10 cellular contexts compared by ENCODE assay signal in the genomic region with DNA sequence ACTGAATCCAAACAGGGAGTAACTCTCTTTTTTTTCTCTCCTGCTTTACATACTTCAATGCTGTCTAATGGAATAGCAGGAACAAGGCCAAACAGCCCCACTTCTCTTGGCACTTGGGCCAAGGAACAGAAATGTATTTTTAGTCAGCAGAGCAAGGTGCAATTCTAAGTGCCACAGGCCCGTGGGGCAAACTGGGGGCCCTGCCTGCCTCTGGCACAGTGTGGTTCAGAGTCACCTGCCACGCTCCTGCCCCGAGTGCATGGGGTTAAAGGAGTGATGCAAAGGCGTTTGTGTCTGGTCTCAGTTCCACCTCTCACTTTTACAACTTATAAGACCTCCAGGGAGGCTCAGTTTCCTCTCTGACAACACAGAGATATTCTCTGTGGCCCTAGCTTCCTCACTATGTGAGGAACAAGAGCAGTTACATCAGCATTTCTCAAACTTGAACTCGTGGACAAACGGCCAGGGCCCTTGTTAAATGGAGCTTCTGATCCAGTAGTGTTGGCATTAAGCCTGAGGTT. TPM values are rescaled to one million over a fixed set of nuclear protein-coding genes. Genes with fewer than 3 reads are reported as not detected.
DNase-seq lines count a peak whose midpoint lies in the region; ATAC-seq and TF ChIP-seq lines count a peak whose summit lies in the region.
"Had no signal": no experiment of that assay in that cellular context is flagged by ENCODE, and none has a peak within 500 bp of the region (broad histone marks: within the 10 kb centered on the region; RNA-seq: fewer than 3 reads in every experiment).

No MANE protein-coding gene starts in this region.

- no peaks in the 10 kb centered on the region for H3K9me3 ChIP-seq in esophagus squamous epithelium
- no peaks in the 10 kb centered on the region for H3K9me3 ChIP-seq in stomach
- H3K9me3 ChIP-seq in MG63 = no peaks in the 10 kb centered on the region
- no peaks in the 10 kb centered on the region for H3K9me3 ChIP-seq in effector memory CD4-positive, alpha-beta T cell (ENCODE audit: control insufficient read depth, low read length)

- H3K36me3 Mint-ChIP-seq in natural killer cell = no peaks in the 10 kb centered on the region
- H3K36me3 Mint-ChIP-seq in stimulated activated effector memory CD8-positive, alpha-beta T cell treated with anti-CD3 and anti-CD28 coated beads, Interleukin-12 subunit alpha, Interleukin-12 subunit beta, amount 100 ng/mL, for 72 hours = peaks cover 31% of the 10 kb centered on the region

- TF ChIP-seq CTCF in esophagus squamous epithelium (IDR thresholded peaks at IDR 0.05) = no peak
- TF ChIP-seq CTCF in stomach (IDR thresholded peaks at IDR 0.05) = no peak
- TF ChIP-seq CTCF in natural killer cell (IDR thresholded peaks at IDR 0.05) = no peak

- intact Hi-C loops in esophagus squamous epithelium (cut with DNase I) = no loop called here
- intact Hi-C loops in stomach (cut with DNase I; ENCODE audit: low total_unique reads) = no loop called here
- intact Hi-C loops in natural killer cell (cut with micrococcal nuclease) = no loop called here

- 21 to 39% methylated on average over 3 to 4 of the region's 6 CpGs for WGBS in esophagus squamous epithelium, 2 donors
- 19 to 38% (median 30%) methylated on average over 6 of the region's 6 CpGs for WGBS in stomach, 5 donors

- H3K27ac ChIP-seq in esophagus squamous epithelium (peak overlapping the region in 3 of 4 donors; percentile 65 to 82 (median 77)), stomach (peak overlapping the region; percentile 48 to 83 (median 74))
- no peak overlapping the region for H3K27ac ChIP-seq in effector memory CD4-positive, alpha-beta T cell (ENCODE audit: insufficient read depth, low read length, poor library complexity, severe bottlenecking)

- H3K4me1 Mint-ChIP-seq in natural killer cell = no peaks in the 10 kb centered on the region
- H3K4me1 Mint-ChIP-seq in stimulated activated effector memory CD8-positive, alpha-beta T cell treated with anti-CD3 and anti-CD28 coated beads, Interleukin-12 subunit alpha, Interleukin-12 subunit beta, amount 100 ng/mL, for 72 hours = no peaks in the 10 kb centered on the region
- H3K4me1 Mint-ChIP-seq: activated B cell treated with CpG ODN at 0.5 μM for 24 hours had no signal

- no peaks in the 10 kb centered on the region for H3K27me3 ChIP-seq in esophagus squamous epithelium
- H3K27me3 ChIP-seq in stomach = no peaks in the 10 kb centered on the region
- H3K27me3 ChIP-seq in MG63 = no peaks in the 10 kb centered on the region
- no peaks in the 10 kb centered on the region for H3K27me3 ChIP-seq in effector memory CD4-positive, alpha-beta T cell (replicated peaks; ENCODE audit: control insufficient read depth, insufficient read depth, low read length, poor library complexity, severe bottlenecking)

- peaks cover 9 to 21% of the 10 kb centered on the region in 2 donors for H3K27me3 Mint-ChIP-seq in natural killer cell (ENCODE audit: low read depth in 2 of 2)
- H3K27me3 Mint-ChIP-seq: activated B cell treated with CpG ODN at 0.5 μM for 24 hours had no signal

- H3K36me3 ChIP-seq in esophagus squamous epithelium (no peaks in the 10 kb centered on the region), stomach (peaks cover 0 to 4% (median 0%) of the 10 kb centered on the region in 4 donors), MG63 (no peaks in the 10 kb centered on the region)
- H3K36me3 ChIP-seq in effector memory CD4-positive, alpha-beta T cell (ENCODE audit: control insufficient read depth, insufficient read depth, low read length) = peaks cover under 1% of the 10 kb centered on the region

- TF ChIP-seq EP300 in stomach (IDR thresholded peaks at IDR 0.05) = no peak

- DNase-seq in esophagus squamous epithelium (lab: John Stamatoyannopoulos, UW) (no peak), stomach (peak; percentile 47), natural killer cell (no peak), MG63 (no peak)
- no peak for DNase-seq in effector memory CD4-positive, alpha-beta T cell
- DNase-seq in stimulated activated effector memory CD8-positive, alpha-beta T cell treated with anti-CD3 and anti-CD28 coated beads, Interleukin-12 subunit alpha, Interleukin-12 subunit beta, amount 100 ng/mL, for 72 hours (ENCODE audit: low spot score in 2 of 2) = no peak
- DNase-seq: activated B cell treated with CpG ODN at 0.5 μM for 24 hours, NCI-H526 treated with DMSO at 0.1 percent for 48 hours had no signal

- H3K4me3 ChIP-seq in esophagus squamous epithelium (no peak overlapping the region), stomach (no peak overlapping the region), MG63 (no peak overlapping the region)
- H3K4me3 ChIP-seq in effector memory CD4-positive, alpha-beta T cell (ENCODE audit: insufficient read depth, low read depth, low read length, poor library complexity, severe bottlenecking) = no peak overlapping the region

- H3K4me3 Mint-ChIP-seq in natural killer cell = no peak overlapping the region
- H3K4me3 Mint-ChIP-seq in stimulated activated effector memory CD8-positive, alpha-beta T cell treated with anti-CD3 and anti-CD28 coated beads, Interleukin-12 subunit alpha, Interleukin-12 subunit beta, amount 100 ng/mL, for 72 hours = no peak overlapping the region
- H3K4me3 Mint-ChIP-seq: activated B cell treated with CpG ODN at 0.5 μM for 24 hours had no signal

- H3K9me3 Mint-ChIP-seq in natural killer cell = no peaks in the 10 kb centered on the region
- H3K9me3 Mint-ChIP-seq in stimulated activated effector memory CD8-positive, alpha-beta T cell treated with anti-CD3 and anti-CD28 coated beads, Interleukin-12 subunit alpha, Interleukin-12 subunit beta, amount 100 ng/mL, for 72 hours = no peaks in the 10 kb centered on the region
- H3K9me3 Mint-ChIP-seq: activated B cell treated with CpG ODN at 0.5 μM for 24 hours had no signal

- ATAC-seq in GM19025 (IDR thresholded peaks at IDR 0.05; ENCODE audit: low read depth, unreplicated experiment) (peak; percentile 76), HG03432 (IDR thresholded peaks at IDR 0.05; ENCODE audit: unreplicated experiment) (peak; percentile 79), natural killer cell (no peak)
- no peak for ATAC-seq in stimulated activated effector memory CD8-positive, alpha-beta T cell treated with anti-CD3 and anti-CD28 coated beads, Interleukin-12 subunit alpha, Interleukin-12 subunit beta, amount 100 ng/mL, for 72 hours

- no peak overlapping the region for H3K27ac Mint-ChIP-seq in natural killer cell
- H3K27ac Mint-ChIP-seq in stimulated activated effector memory CD8-positive, alpha-beta T cell treated with anti-CD3 and anti-CD28 coated beads, Interleukin-12 subunit alpha, Interleukin-12 subunit beta, amount 100 ng/mL, for 72 hours = no peak overlapping the region
- H3K27ac Mint-ChIP-seq: activated B cell treated with CpG ODN at 0.5 μM for 24 hours had no signal

- TF ChIP-seq POLR2A in esophagus squamous epithelium (IDR thresholded peaks at IDR 0.05) = no peak
- TF ChIP-seq POLR2A in stomach (IDR thresholded peaks at IDR 0.05) = no peak

- peaks cover 28 to 62% (median 52%) of the 10 kb centered on the region in 3 donors for H3K4me1 ChIP-seq in esophagus squamous epithelium
- peaks cover 57 to 92% (median 70%) of the 10 kb centered on the region in 4 donors for H3K4me1 ChIP-seq in stomach
- H3K4me1 ChIP-seq in effector memory CD4-positive, alpha-beta T cell (ENCODE audit: control insufficient read depth, insufficient read depth, low read length, poor library complexity, severe bottlenecking) = no peaks in the 10 kb centered on the region

RNA-seq across cellular contexts. Expression of a gene that starts 51.4 kb away (rescaled TPM):
- total RNA-seq in esophagus squamous epithelium (10 to 100 TPM in 3 of 4 donors, 1 to 10 TPM in 1; 7.5 to 30.5 (median 15.1) TPM), stomach (100 to 1,000 TPM in 3 of 5 donors, 10 to 100 TPM in 2; 85.8 to 278 (median 101) TPM), natural killer cell (10 to 100 TPM in 1 of 3 donors, 1 to 10 TPM in 2; 5.5 to 10.6 (median 8.5) TPM)
- polyA plus RNA-seq in stomach = 10 to 100 TPM; 20.2 to 31.5 (median 21.2) TPM
- total RNA-seq in MG63 (2014; rRNA removed; shearing (Covaris generic); ENCODE audit: low replicate concordance) = 8.4 and 9.3 TPM in 2 replicates

Comparison
In these comparisons a context has a peak if more than half of its experiments do, and no peak if none do; other contexts are left out.
1. ATAC-seq: peak in GM19025 (single experiment) and HG03432 (single experiment); none in natural killer cell (0 of 3) and stimulated activated effector memory CD8-positive, alpha-beta T cell treated with anti-CD3 and anti-CD28 coated beads, Interleukin-12 subunit alpha, Interleukin-12 subunit beta, amount 100 ng/mL, for 72 hours (single experiment).